In the genomic region with DNA sequence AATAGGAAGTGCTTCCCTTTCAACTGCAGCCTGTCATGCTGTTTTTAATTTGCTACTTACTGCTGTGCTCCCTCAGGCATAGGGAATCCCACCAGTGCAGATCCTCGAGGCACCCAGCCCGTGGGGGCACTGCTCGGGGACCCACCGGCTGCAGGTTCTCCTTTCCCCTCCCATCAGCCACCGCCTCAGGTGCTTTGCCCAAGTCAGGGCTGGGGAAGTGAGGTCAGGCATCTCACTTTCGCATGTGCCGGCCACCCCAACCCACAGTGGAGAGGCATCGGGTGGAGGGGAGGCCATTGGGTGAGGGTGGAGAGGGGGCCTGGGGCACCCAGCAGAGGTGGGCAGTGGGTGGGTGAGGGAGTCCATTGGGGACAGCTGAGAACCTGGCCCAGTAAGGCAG, we compare ENCODE assay signal across 17 cellular contexts. TPM values are rescaled to one million over a fixed set of nuclear protein-coding genes. Genes with fewer than 3 reads are reported as not detected.
DNase-seq lines count a peak whose midpoint lies in the region; ATAC-seq, FAIRE-seq and TF ChIP-seq lines count a peak whose summit lies in the region.
"Had no signal": no experiment of that assay in that cellular context is flagged by ENCODE, and none has a peak within 500 bp of the region (broad histone marks: within the 10 kb centered on the region; RNA-seq: fewer than 3 reads in every experiment).

No MANE protein-coding gene starts in this region.

- H3K27ac Mint-ChIP-seq in GM23338 = no peak overlapping the region
- H3K27ac Mint-ChIP-seq: B cell; CD8-positive, alpha-beta T cell had no signal

- no peaks in the 10 kb centered on the region for H3K79me1 ChIP-seq in mesendoderm (ENCODE audit: low read length)

- TF ChIP-seq CTCF in GM23338 (conservative IDR thresholded peaks at IDR 0.05; ENCODE audit: low read depth in 2 of 2) = no peak

- H3K27me3 ChIP-seq in GM23338 (ENCODE audit: insufficient read depth) (no peaks in the 10 kb centered on the region), mesendoderm (ENCODE audit: insufficient read depth, low read length, poor library complexity) (no peaks in the 10 kb centered on the region), aorta (ENCODE audit: control insufficient read depth in 1 of 2, insufficient read depth in 2 of 2, low read length in 1 of 2) (no peaks in the 10 kb centered on the region)
- H3K27me3 ChIP-seq: BLaER1 treated with 17β-estradiol and CSF1 and Interleukin-3, amounts not matched to agents 10 nM and 100 nM had no signal

- H3K9me2 ChIP-seq in GM23338 (ENCODE audit: insufficient read depth) = peaks cover 12% of the 10 kb centered on the region; the same call in 1 of the 2 replicates

- FAIRE-seq in HTR-8/SVneo (lab: Jason Lieb, UNC) = peak; percentile 97
- FAIRE-seq: GM12878, GM19239, H54 had no signal

- H2BK120ac ChIP-seq in mesendoderm (ENCODE audit: low read depth, low read length) = no peak overlapping the region

- H2BK15ac ChIP-seq in mesendoderm (replicated peaks; ENCODE audit: low read depth) = no peak overlapping the region

- H3K4me1 ChIP-seq in GM23338 (ENCODE audit: insufficient read depth) (peaks cover 5% of the 10 kb centered on the region; the same call in 1 of the 2 replicates), mesendoderm (ENCODE audit: control insufficient read depth, low read depth, low read length) (peaks cover 6% of the 10 kb centered on the region), aorta (ENCODE audit: control insufficient read depth in 1 of 2, insufficient read depth in 2 of 2, low read length in 2 of 2) (no peaks in the 10 kb centered on the region)

- H3K9ac ChIP-seq in mesendoderm (ENCODE audit: low read length) = no peak overlapping the region
- H3K9ac ChIP-seq: BLaER1 treated with 17β-estradiol and CSF1 and Interleukin-3, amounts not matched to agents 10 nM and 100 nM had no signal

- H3K79me2 ChIP-seq in GM23338 (replicated peaks; ENCODE audit: insufficient read depth) (no peaks in the 10 kb centered on the region), mesendoderm (ENCODE audit: control insufficient read depth, insufficient read depth, low read length) (no peaks in the 10 kb centered on the region)

- peak overlapping the region; percentile 54 for H3K56ac ChIP-seq in mesendoderm (ENCODE audit: low read length)

- H3K18ac ChIP-seq in mesendoderm (ENCODE audit: low read length) = no peak overlapping the region

- H3K23ac ChIP-seq in mesendoderm (ENCODE audit: low read length) = no peak overlapping the region

- H4K8ac ChIP-seq in mesendoderm (ENCODE audit: low read depth, low read length) = no peak overlapping the region

- DNase-seq in GM23338 (ENCODE audit: low spot score) (no peak), HTR-8/SVneo (ENCODE audit: insufficient read length, low spot score) (no peak), mesendoderm (no peak), aorta (no peak), RPMI8226 (no peak), Right ventricle myocardium superior (no peak)
- no peak for DNase-seq in activated CD4-positive, alpha-beta T cell treated with anti-CD3 and anti-CD28 coated beads for 1 hour
- DNase-seq: 8988T; Calu3; CD8-positive, alpha-beta T cell; DND-41; EL had no signal

- intact Hi-C loops in aorta (cut with DNase I) = no loop called here
- intact Hi-C loops in Right ventricle myocardium superior (cut with DNase I) = no loop called here

- no CpG with 5 or more reads among the region's 8 CpGs for WGBS in mesendoderm (ENCODE audit: extremely low coverage, insufficient coverage, low lambda C conversion rate)
- 86% methylated on average over 8 of the region's 8 CpGs for WGBS in aorta, 2 donors

- H3K4ac ChIP-seq in mesendoderm (ENCODE audit: low read depth, low read length) = no peak overlapping the region

- no peak overlapping the region for H2BK5ac ChIP-seq in mesendoderm (ENCODE audit: low read length)

- H3F3A ChIP-seq in GM23338 (replicated peaks; ENCODE audit: low read depth) = no peaks in the 10 kb centered on the region

- no peak for ATAC-seq in GM23338
- ATAC-seq in aorta (ENCODE audit: low FRiP score) = peak; percentile 26
- ATAC-seq in Right ventricle myocardium superior (ENCODE audit: poor library complexity) = no peak
- ATAC-seq: CD8-positive, alpha-beta T cell; GM12878 had no signal

- H3K9me3 ChIP-seq in aorta (ENCODE audit: control insufficient read depth, low read length) = no peaks in the 10 kb centered on the region
- H3K9me3 ChIP-seq: BLaER1 treated with 17β-estradiol and CSF1 and Interleukin-3, amounts not matched to agents 10 nM and 100 nM had no signal

- no peaks in the 10 kb centered on the region for H3K36me3 ChIP-seq in GM23338 (ENCODE audit: insufficient read depth)
- H3K36me3 ChIP-seq in mesendoderm (ENCODE audit: control insufficient read depth, insufficient read depth, low read length) = no peaks in the 10 kb centered on the region
- H3K36me3 ChIP-seq in aorta (ENCODE audit: control insufficient read depth in 1 of 2, insufficient read depth in 2 of 2, low read length in 1 of 2) = no peaks in the 10 kb centered on the region
- H3K36me3 ChIP-seq: BLaER1 treated with 17β-estradiol and CSF1 and Interleukin-3, amounts not matched to agents 10 nM and 100 nM had no signal

- no peak overlapping the region for H3K4me3 Mint-ChIP-seq in GM23338
- H3K4me3 Mint-ChIP-seq: B cell; CD8-positive, alpha-beta T cell had no signal

- peaks cover 2% of the 10 kb centered on the region for H3K27me3 Mint-ChIP-seq in GM23338 (ENCODE audit: insufficient read depth, low read depth, poor library complexity)

- H3K27ac ChIP-seq in GM23338 (ENCODE audit: low read depth) = no peak overlapping the region
- H3K27ac ChIP-seq in mesendoderm (ENCODE audit: low read depth, low read length) = no peak overlapping the region
- H3K27ac ChIP-seq in aorta (ENCODE audit: low read depth in 1 of 2, low read length in 2 of 2) = no peak overlapping the region
- H3K27ac ChIP-seq: BLaER1 treated with 17β-estradiol and CSF1 and Interleukin-3, amounts not matched to agents 10 nM and 100 nM had no signal

- H2AK5ac ChIP-seq in mesendoderm (ENCODE audit: low read length) = peak overlapping the region; percentile 8

- H3K36me3 Mint-ChIP-seq in GM23338 (ENCODE audit: low read depth) = no peaks in the 10 kb centered on the region
- H3K36me3 Mint-ChIP-seq: CD8-positive, alpha-beta T cell had no signal

- peak overlapping the region; percentile 60; the same call in 1 of the 2 replicates for H2AFZ ChIP-seq in GM23338

- H3K9me3 Mint-ChIP-seq in GM23338 = no peaks in the 10 kb centered on the region
- H3K9me3 Mint-ChIP-seq: CD8-positive, alpha-beta T cell had no signal

- peaks cover 20% of the 10 kb centered on the region for H3K4me1 Mint-ChIP-seq in GM23338
- H3K4me1 Mint-ChIP-seq: B cell had no signal

- H4K20me1 ChIP-seq in GM23338 (replicated peaks; ENCODE audit: insufficient read depth) = no peaks in the 10 kb centered on the region
- H4K20me1 ChIP-seq: BLaER1 treated with 17β-estradiol and CSF1 and Interleukin-3, amounts not matched to agents 10 nM and 100 nM had no signal

- no peak overlapping the region for H3K4me3 ChIP-seq in GM23338
- no peak overlapping the region for H3K4me3 ChIP-seq in mesendoderm (ENCODE audit: low read length)
- H3K4me3 ChIP-seq in aorta (ENCODE audit: low read length in 2 of 2) = no peak overlapping the region
- H3K4me3 ChIP-seq: BLaER1 treated with 17β-estradiol and CSF1 and Interleukin-3, amounts not matched to agents 10 nM and 100 nM; GM12878 had no signal

- H4K5ac ChIP-seq in mesendoderm (ENCODE audit: low read length) = no peak overlapping the region

- H3K4me2 ChIP-seq in GM23338 (no peak overlapping the region), mesendoderm (ENCODE audit: low read length) (no peak overlapping the region)

TF ChIP-seq in GM23338, 12 proteins besides CTCF, POLR2A, EP300 and RAD21 (continues in another document):
- no peak for TF ChIP-seq ETS1 (IDR thresholded peaks at IDR 0.05)
- no peak for TF ChIP-seq EZH2 (IDR thresholded peaks at IDR 0.05; ENCODE audit: low read depth, unreplicated experiment)
- TF ChIP-seq REST (IDR thresholded peaks at IDR 0.05; ENCODE audit: unreplicated experiment) = no peak
- TF ChIP-seq STAT1 (IDR thresholded peaks at IDR 0.05; ENCODE audit: unreplicated experiment) = no peak
- no peak for TF ChIP-seq ZNF331 (CRISPR knock-in tag; IDR thresholded peaks at IDR 0.05; ENCODE audit: low read depth)

RNA-seq across cellular contexts. Expression of gene MAX, which starts 41.9 kb away (rescaled TPM):
- total RNA-seq in GM23338 (2014; rRNA removed; shearing (Covaris generic)) = 25.0 and 31.8 TPM in 2 replicates
- polyA plus RNA-seq in GM23338 (2016; fragmentation: Nextera tagmentation; extraction: Ambion mirVana) (27.7 and 31.8 TPM in 2 replicates), aorta (10 to 100 TPM; 42.6 to 61.7 TPM)
- 46.0 TPM for polyA plus RNA-seq in mesendoderm (2013, experiment 1 of 2)
- polyA plus RNA-seq in mesendoderm (2013, experiment 2 of 2) = 45.3 TPM
- total RNA-seq in aorta (10 to 100 TPM; 65.6 to 98.0 TPM), Right ventricle myocardium superior (85.2 TPM)
